Comparison of ENCODE assay signal across 8 cellular contexts in the genomic region with DNA sequence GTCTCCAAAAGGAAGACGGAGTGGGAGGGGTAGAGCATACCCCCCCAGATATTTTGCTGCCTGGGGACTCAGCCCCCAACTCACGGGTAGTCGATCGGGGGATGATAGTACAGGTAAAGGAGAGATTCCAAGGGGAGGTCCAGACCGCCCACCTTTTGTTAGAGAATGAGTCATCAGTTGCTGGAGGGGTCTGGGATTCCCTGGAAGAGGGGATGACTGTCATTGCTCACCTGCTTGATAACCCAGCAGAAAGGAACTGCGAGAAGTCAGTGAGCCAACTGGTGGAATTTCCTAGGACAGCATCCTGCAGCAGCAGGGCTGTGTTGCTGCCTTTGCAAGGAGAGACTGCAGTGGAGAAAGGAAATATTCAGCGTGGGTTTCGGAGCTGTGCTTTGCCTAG.
DNase-seq lines count a peak whose midpoint lies in the region; ATAC-seq and TF ChIP-seq lines count a peak whose summit lies in the region.

No MANE protein-coding gene starts in this region.

- 28 to 46% methylated on average over 3 to 5 of the region's 8 CpGs for WGBS in mesodermal cell (ENCODE audit: insufficient coverage in 2 of 2), 2 experiments

- H3K27ac Mint-ChIP-seq in GM23338, result peak overlapping the region; percentile 95

- peak overlapping the region; percentile 73 for H3K4me2 ChIP-seq in GM23338

- H3K4me3 ChIP-seq in ACC112 (ENCODE audit: low read depth, low read length) (peak overlapping the region; percentile 70), GM23338 (peak overlapping the region; percentile 43), brain microvascular endothelial cell (ENCODE audit: low read depth, low read length) (no peak overlapping the region), mesodermal cell (ENCODE audit: extremely low read depth, insufficient read depth, low read length, poor library complexity, severe bottlenecking) (no peak overlapping the region)

- ATAC-seq in GM23338, result peak; percentile 71
- ATAC-seq in HG03442 (IDR thresholded peaks at IDR 0.05; ENCODE audit: unreplicated experiment), result no peak
- ATAC-seq in HG03196 (IDR thresholded peaks at IDR 0.05; ENCODE audit: unreplicated experiment), result no peak

- DNase-seq in GM23338 (ENCODE audit: low spot score) (peak; percentile 84), brain microvascular endothelial cell (no peak), EL (no peak)
- no peak for DNase-seq in stimulated activated CD4-positive, alpha-beta T cell treated with anti-CD3 and anti-CD28 coated beads, Interleukin-12 subunit alpha, Interleukin-12 subunit beta, amount 100 ng/mL, for 4 hours

- H3K27me3 ChIP-seq in ACC112 (ENCODE audit: insufficient read depth, low read length) (no peaks in the 10 kb centered on the region), GM23338 (ENCODE audit: insufficient read depth) (no peaks in the 10 kb centered on the region), brain microvascular endothelial cell (replicated peaks) (no peaks in the 10 kb centered on the region)

- H3K36me3 Mint-ChIP-seq in GM23338 (ENCODE audit: low read depth), result no peaks in the 10 kb centered on the region

- 0 out of 2 replicates have a peak, but pooled peaks cover 2% of the 10 kb centered on the region for H3F3A ChIP-seq in GM23338 (replicated peaks; ENCODE audit: low read depth)

- peaks cover 9% of the 10 kb centered on the region for H3K27me3 Mint-ChIP-seq in GM23338 (ENCODE audit: insufficient read depth, low read depth, poor library complexity)

- H4K20me1 ChIP-seq in GM23338 (replicated peaks; ENCODE audit: insufficient read depth), result peaks cover 5% of the 10 kb centered on the region; the same call in 1 of the 2 replicates

- H3K4me3 Mint-ChIP-seq in GM23338, result peak overlapping the region; percentile 66

- H3K79me2 ChIP-seq in ACC112 (ENCODE audit: control insufficient read depth, insufficient read depth, low read length, unreplicated experiment) (peaks cover 33% of the 10 kb centered on the region), GM23338 (replicated peaks; ENCODE audit: insufficient read depth) (peaks cover 95% of the 10 kb centered on the region)

- H3K4me1 Mint-ChIP-seq in GM23338, result peaks cover 67% of the 10 kb centered on the region

- in situ Hi-C loops in brain microvascular endothelial cell (cut with HindIII; ENCODE audit: low pct_ligation_motif_present, low sequenced_read_pairs), result no loop called here

- no peaks in the 10 kb centered on the region for H3K9me3 ChIP-seq in mesodermal cell (ENCODE audit: control insufficient read depth, low read length)

- no peaks in the 10 kb centered on the region for H3K9me2 ChIP-seq in GM23338 (ENCODE audit: insufficient read depth)

- no peaks in the 10 kb centered on the region; the same call in 2 of the 3 replicates for H3K9me3 Mint-ChIP-seq in GM23338

- H3K36me3 ChIP-seq in ACC112 (ENCODE audit: insufficient read depth, low read length) (no peaks in the 10 kb centered on the region), GM23338 (ENCODE audit: insufficient read depth) (no peaks in the 10 kb centered on the region), brain microvascular endothelial cell (replicated peaks) (peaks cover 3% of the 10 kb centered on the region), mesodermal cell (ENCODE audit: control insufficient read depth, insufficient read depth, low read length) (peaks cover 41% of the 10 kb centered on the region)

- TF ChIP-seq CTCF in GM23338 (conservative IDR thresholded peaks at IDR 0.05; ENCODE audit: low read depth in 2 of 2) (no peak), brain microvascular endothelial cell (IDR thresholded peaks at IDR 0.05; ENCODE audit: low read depth, low read length, missing control alignments) (no peak)

- H3K4me1 ChIP-seq in ACC112 (ENCODE audit: control insufficient read depth, insufficient read depth, low read length, unreplicated experiment) (peaks cover 46% of the 10 kb centered on the region), GM23338 (ENCODE audit: insufficient read depth) (peaks cover 64% of the 10 kb centered on the region), mesodermal cell (ENCODE audit: control insufficient read depth, insufficient read depth, low read length, poor library complexity, severe bottlenecking) (peaks cover 53% of the 10 kb centered on the region)

- no peak overlapping the region for H2AFZ ChIP-seq in ACC112 (ENCODE audit: low read length, unreplicated experiment)
- H2AFZ ChIP-seq in GM23338, result no peak overlapping the region

- H3K27ac ChIP-seq in ACC112 (ENCODE audit: low read depth, low read length) (peak overlapping the region; percentile 74), GM23338 (ENCODE audit: low read depth) (peak overlapping the region; percentile 95), brain microvascular endothelial cell (peak overlapping the region; percentile 19), mesodermal cell (ENCODE audit: low read depth, low read length, severe bottlenecking) (peak overlapping the region; percentile 71)

TF ChIP-seq in GM23338, 12 proteins besides CTCF, POLR2A, EP300 and RAD21:
- TF ChIP-seq ZNF331 (CRISPR knock-in tag; IDR thresholded peaks at IDR 0.05; ENCODE audit: low read depth), result no peak
- TF ChIP-seq CREB1 (CRISPR knock-in tag; IDR thresholded peaks at IDR 0.05; ENCODE audit: low read depth), result peak; percentile 56; the same call in 1 of the 2 replicates
- TF ChIP-seq, protein P1, sequence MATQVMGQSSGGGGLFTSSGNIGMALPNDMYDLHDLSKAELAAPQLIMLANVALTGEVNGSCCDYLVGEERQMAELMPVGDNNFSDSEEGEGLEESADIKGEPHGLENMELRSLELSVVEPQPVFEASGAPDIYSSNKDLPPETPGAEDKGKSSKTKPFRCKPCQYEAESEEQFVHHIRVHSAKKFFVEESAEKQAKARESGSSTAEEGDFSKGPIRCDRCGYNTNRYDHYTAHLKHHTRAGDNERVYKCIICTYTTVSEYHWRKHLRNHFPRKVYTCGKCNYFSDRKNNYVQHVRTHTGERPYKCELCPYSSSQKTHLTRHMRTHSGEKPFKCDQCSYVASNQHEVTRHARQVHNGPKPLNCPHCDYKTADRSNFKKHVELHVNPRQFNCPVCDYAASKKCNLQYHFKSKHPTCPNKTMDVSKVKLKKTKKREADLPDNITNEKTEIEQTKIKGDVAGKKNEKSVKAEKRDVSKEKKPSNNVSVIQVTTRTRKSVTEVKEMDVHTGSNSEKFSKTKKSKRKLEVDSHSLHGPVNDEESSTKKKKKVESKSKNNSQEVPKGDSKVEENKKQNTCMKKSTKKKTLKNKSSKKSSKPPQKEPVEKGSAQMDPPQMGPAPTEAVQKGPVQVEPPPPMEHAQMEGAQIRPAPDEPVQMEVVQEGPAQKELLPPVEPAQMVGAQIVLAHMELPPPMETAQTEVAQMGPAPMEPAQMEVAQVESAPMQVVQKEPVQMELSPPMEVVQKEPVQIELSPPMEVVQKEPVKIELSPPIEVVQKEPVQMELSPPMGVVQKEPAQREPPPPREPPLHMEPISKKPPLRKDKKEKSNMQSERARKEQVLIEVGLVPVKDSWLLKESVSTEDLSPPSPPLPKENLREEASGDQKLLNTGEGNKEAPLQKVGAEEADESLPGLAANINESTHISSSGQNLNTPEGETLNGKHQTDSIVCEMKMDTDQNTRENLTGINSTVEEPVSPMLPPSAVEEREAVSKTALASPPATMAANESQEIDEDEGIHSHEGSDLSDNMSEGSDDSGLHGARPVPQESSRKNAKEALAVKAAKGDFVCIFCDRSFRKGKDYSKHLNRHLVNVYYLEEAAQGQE (IDR thresholded peaks at IDR 0.05; ENCODE audit: unreplicated experiment), result no peak
TF ChIP-seq in GM23338: peak in this region for 1.

Comparison
In these comparisons a context has a peak if more than half of its experiments do, and no peak if none do; other contexts are left out.
1. H3K27ac ChIP-seq: peak in every context shown above with its lines; median percentile 95 in GM23338; 74 in ACC112; 71 in mesodermal cell; 19 in brain microvascular endothelial cell.
2. H3K4me3 ChIP-seq: peak in ACC112 (single experiment) and GM23338 (single experiment); none in brain microvascular endothelial cell (single experiment) and mesodermal cell (single experiment).